Comparison of ENCODE assay signal across 16 cellular contexts in the genomic region with DNA sequence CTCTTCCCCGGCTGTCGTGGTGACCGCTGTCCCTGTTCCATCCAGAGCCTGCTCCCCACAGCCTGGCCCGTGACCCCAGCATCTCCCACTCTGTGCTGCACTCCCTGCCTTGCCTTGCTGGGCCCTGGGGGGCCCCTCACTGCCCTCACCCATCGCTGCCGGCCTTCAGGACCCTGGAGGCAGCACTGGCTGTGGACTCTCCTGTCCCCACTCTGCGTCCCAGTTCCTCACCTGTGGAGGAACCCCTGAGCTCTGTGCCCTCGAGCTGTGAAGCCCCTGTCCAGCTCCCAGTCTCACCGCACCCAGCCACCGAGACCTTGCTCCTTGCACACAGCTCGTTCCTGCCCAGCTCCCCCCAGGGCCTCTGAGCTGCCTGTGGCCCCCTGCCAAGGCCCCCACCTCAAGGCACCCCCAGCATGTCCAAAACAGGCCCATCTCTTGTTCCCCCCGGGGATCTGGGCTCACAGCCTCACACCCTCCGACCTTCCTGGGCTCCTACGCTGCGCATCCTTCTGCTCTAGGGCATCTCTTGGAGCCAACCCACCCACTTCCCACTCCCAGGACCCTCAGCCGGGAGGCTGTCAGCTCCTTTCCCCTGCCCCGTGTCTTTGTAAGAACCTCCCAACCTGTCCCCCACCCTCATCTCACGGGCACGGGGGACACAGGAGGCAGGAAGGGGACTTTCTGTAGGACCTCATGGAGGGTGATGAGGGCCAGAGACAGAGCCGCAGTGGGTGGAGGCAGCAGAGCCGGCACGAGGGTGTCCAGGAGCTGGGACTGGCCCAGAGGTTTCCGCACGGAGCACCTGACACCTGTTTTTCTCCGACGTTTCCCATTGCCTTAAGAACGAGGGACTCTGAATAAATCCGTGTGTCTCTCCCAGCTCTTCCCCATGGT.
DNase-seq lines count a peak whose midpoint lies in the region; ATAC-seq and TF ChIP-seq lines count a peak whose summit lies in the region.
"Had no signal": no experiment of that assay in that cellular context is flagged by ENCODE, and none has a peak within 500 bp of the region (broad histone marks: within the 10 kb centered on the region; RNA-seq: fewer than 3 reads in every experiment).

No MANE protein-coding gene starts in this region.

- H3K27me3 Mint-ChIP-seq in naive thymus-derived CD4-positive, alpha-beta T cell = no peaks in the 10 kb centered on the region
- H3K27me3 Mint-ChIP-seq: CD4-positive, CD25-positive, alpha-beta regulatory T cell had no signal

- H3K4me3 ChIP-seq in left ventricle myocardium inferior = no peak overlapping the region
- no peak overlapping the region for H3K4me3 ChIP-seq in WERI-Rb-1 (ENCODE audit: low read depth, low read length)
- H3K4me3 ChIP-seq in naive thymus-derived CD4-positive, alpha-beta T cell (ENCODE audit: low read length) = no peak overlapping the region
- H3K4me3 ChIP-seq: BLaER1 treated with 17β-estradiol and CSF1 and Interleukin-3, amounts not matched to agents 10 nM and 100 nM; GM12878 had no signal

- TF ChIP-seq CTCF in left ventricle myocardium inferior (IDR thresholded peaks at IDR 0.05; ENCODE audit: borderline replicate concordance) (no peak), WERI-Rb-1 (IDR thresholded peaks at IDR 0.05; ENCODE audit: low read depth, low read length) (no peak)

- H3K36me3 ChIP-seq in left ventricle myocardium inferior (peaks cover 68% of the 10 kb centered on the region), WERI-Rb-1 (peaks cover 98% of the 10 kb centered on the region)
- peaks cover 0 to 70% (median 0%) of the 10 kb centered on the region in 3 experiments for H3K36me3 ChIP-seq in naive thymus-derived CD4-positive, alpha-beta T cell (ENCODE audit: control insufficient read depth in 2 of 3, insufficient read depth in 3 of 3, low read length in 3 of 3)
- H3K36me3 ChIP-seq: BLaER1 treated with 17β-estradiol and CSF1 and Interleukin-3, amounts not matched to agents 10 nM and 100 nM had no signal

- no peak overlapping the region for H3K27ac Mint-ChIP-seq in naive thymus-derived CD4-positive, alpha-beta T cell

- intact Hi-C loops in Right ventricle myocardium superior (cut with DNase I) = no loop called here
- intact Hi-C loops in left ventricle myocardium inferior (cut with micrococcal nuclease) = no loop called here
- intact Hi-C loops in naive thymus-derived CD4-positive, alpha-beta T cell (cut with micrococcal nuclease) = no loop called here

- H3K27me3 ChIP-seq in left ventricle myocardium inferior (ENCODE audit: low read depth) (peaks cover 5% of the 10 kb centered on the region), WERI-Rb-1 (ENCODE audit: insufficient read depth, low read depth, severe bottlenecking) (no peaks in the 10 kb centered on the region)
- no peaks in the 10 kb centered on the region for H3K27me3 ChIP-seq in naive thymus-derived CD4-positive, alpha-beta T cell (ENCODE audit: control insufficient read depth in 2 of 2, insufficient read depth in 2 of 2, low read length in 2 of 2)
- H3K27me3 ChIP-seq: BLaER1 treated with 17β-estradiol and CSF1 and Interleukin-3, amounts not matched to agents 10 nM and 100 nM had no signal

- ATAC-seq in Right ventricle myocardium superior (ENCODE audit: poor library complexity) = no peak
- ATAC-seq in naive thymus-derived CD4-positive, alpha-beta T cell = peak; percentile 16
- ATAC-seq: GM12878 had no signal

- POLR2A ChIA-PET in naive thymus-derived CD4-positive, alpha-beta T cell (lab: Charles Lee) = interaction anchor here (0.9 to 1.1 kb wide), 3 partner anchors 10 to 19 kb away, joined by 3 read pairs; no protein-coding TSS in a partner anchor

- CTCF ChIA-PET in naive thymus-derived CD4-positive, alpha-beta T cell (lab: Charles Lee) = no interaction called here

- H3K4me1 ChIP-seq in left ventricle myocardium inferior = no peaks in the 10 kb centered on the region
- H3K4me1 ChIP-seq in naive thymus-derived CD4-positive, alpha-beta T cell (ENCODE audit: control insufficient read depth in 2 of 2, insufficient read depth in 2 of 2, low read length in 2 of 2) = no peaks in the 10 kb centered on the region
- H3K4me1 ChIP-seq: BLaER1 treated with 17β-estradiol and CSF1 and Interleukin-3, amounts not matched to agents 10 nM and 100 nM had no signal

- no peaks in the 10 kb centered on the region for H3K9me3 ChIP-seq in left ventricle myocardium inferior (replicated peaks)
- H3K9me3 ChIP-seq in WERI-Rb-1 (ENCODE audit: severe bottlenecking) = peaks cover 7% of the 10 kb centered on the region
- H3K9me3 ChIP-seq in naive thymus-derived CD4-positive, alpha-beta T cell (ENCODE audit: control insufficient read depth in 2 of 3, low read length in 3 of 3) = no peaks in the 10 kb centered on the region
- H3K9me3 ChIP-seq: BLaER1 treated with 17β-estradiol and CSF1 and Interleukin-3, amounts not matched to agents 10 nM and 100 nM had no signal

- DNase-seq in Right ventricle myocardium superior (peak; percentile 19), left ventricle myocardium inferior (no peak), WERI-Rb-1 (no peak), NCI-H1930 (lab: John Stamatoyannopoulos, UW) (no peak), NCI-H2107 treated with DMSO at 0.1 percent for 48 hours (lab: John Stamatoyannopoulos, UW; ENCODE audit: unreplicated experiment) (no peak)
- no peak for DNase-seq in naive thymus-derived CD4-positive, alpha-beta T cell
- no peak for DNase-seq in stimulated activated CD4-positive, alpha-beta T cell treated with anti-CD3 and anti-CD28 coated beads, Interleukin-15, amount 100 ng/mL, for 24 hours
- DNase-seq: ACHN; Calu3; CD4-positive, CD25-positive, alpha-beta regulatory T cell; DMS 273 treated with DMSO at 0.1 percent for 48 hours; GOT3; HCEC 1CT had no signal

- peaks cover 0 to 2% (median 0%) of the 10 kb centered on the region in 7 donors for H3K4me1 Mint-ChIP-seq in naive thymus-derived CD4-positive, alpha-beta T cell
- H3K4me1 Mint-ChIP-seq: CD4-positive, CD25-positive, alpha-beta regulatory T cell had no signal

- H3K9me3 Mint-ChIP-seq in naive thymus-derived CD4-positive, alpha-beta T cell = no peaks in the 10 kb centered on the region
- H3K9me3 Mint-ChIP-seq: CD4-positive, CD25-positive, alpha-beta regulatory T cell had no signal

- H3K36me3 Mint-ChIP-seq in naive thymus-derived CD4-positive, alpha-beta T cell = peaks cover 12 to 49% (median 17%) of the 10 kb centered on the region in 5 donors

- no peak overlapping the region for H3K27ac ChIP-seq in left ventricle myocardium inferior (replicated peaks)
- H3K27ac ChIP-seq in WERI-Rb-1 = 0 out of 2 replicates have a peak overlapping the region, but pooled peaks have one; percentile 4
- no peak overlapping the region for H3K27ac ChIP-seq in naive thymus-derived CD4-positive, alpha-beta T cell (ENCODE audit: low read depth, low read length)
- H3K27ac ChIP-seq: BLaER1 treated with 17β-estradiol and CSF1 and Interleukin-3, amounts not matched to agents 10 nM and 100 nM; HL-60 had no signal

- no peak overlapping the region for H3K4me3 Mint-ChIP-seq in naive thymus-derived CD4-positive, alpha-beta T cell
- H3K4me3 Mint-ChIP-seq: CD4-positive, CD25-positive, alpha-beta regulatory T cell had no signal
